In the genomic region with DNA sequence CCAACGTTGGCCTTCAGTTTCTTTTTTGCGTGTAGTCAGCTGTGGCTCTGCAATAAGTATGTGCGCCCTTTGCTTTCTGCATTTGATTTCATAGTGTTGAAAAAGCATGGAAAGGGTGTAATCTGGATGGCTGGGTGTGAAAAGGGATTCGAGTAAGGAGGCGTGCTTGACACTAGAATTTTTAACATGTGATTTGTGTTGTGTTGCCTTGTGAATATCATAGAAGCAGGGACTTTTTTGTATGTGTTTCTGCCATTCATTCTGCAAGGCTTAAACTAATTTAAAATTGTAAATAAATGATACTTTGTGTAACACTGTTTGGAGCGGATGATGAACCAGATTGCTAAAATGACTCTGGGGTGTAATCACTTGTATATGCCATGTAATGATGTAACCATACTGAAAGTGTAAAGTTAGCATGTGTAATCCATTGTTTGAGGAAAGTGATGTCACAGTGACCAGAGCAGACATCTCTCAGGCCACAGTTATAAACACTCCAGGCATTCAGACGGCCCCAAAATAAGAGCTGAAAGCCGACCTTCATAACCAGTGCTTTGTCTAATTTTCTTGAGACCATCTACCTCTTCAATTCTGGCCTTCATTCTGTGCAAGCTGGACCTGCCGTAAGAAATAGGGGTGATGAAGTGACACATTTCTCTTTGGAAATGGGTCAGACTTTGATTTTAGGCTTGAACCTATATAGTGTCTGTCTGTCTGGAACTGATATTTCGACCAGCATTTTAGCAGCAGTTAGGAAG, we compare ENCODE assay signal across 11 cellular contexts. TPM values are rescaled to one million over a fixed set of nuclear protein-coding genes. Genes with fewer than 3 reads are reported as not detected.
A peak's percentile ranks its signal among the peaks of the same experiment; 100 is the strongest.
DNase-seq lines count a peak whose midpoint lies in the region; ATAC-seq, FAIRE-seq and TF ChIP-seq lines count a peak whose summit lies in the region.
"Had no signal": no experiment of that assay in that cellular context is flagged by ENCODE, and none has a peak within 500 bp of the region (broad histone marks: within the 10 kb centered on the region; RNA-seq: fewer than 3 reads in every experiment).

No MANE protein-coding gene starts in this region.

- peak overlapping the region; percentile 83 for H2AFZ ChIP-seq in K562 (ENCODE audit: low read depth, low read length)

- H3K79me2 ChIP-seq in K562 (ENCODE audit: control insufficient read depth, insufficient read depth, low read length), result no peaks in the 10 kb centered on the region

- peak; percentile 59 for FAIRE-seq in K562 (lab: Jason Lieb, UNC)

- no TSS peak for BruUV-seq in K562 (replicated peaks; lab: Mats Ljungman, UMichigan)

- CTCF ChIA-PET in K562 (lab: Yijun Ruan, JAX; ENCODE audit: low intra/inter-chr PET ratio), result no interaction called here

- peak overlapping the region; percentile 72 for H3K4me2 ChIP-seq in K562 (ENCODE audit: insufficient read depth, low read length)

- no peak for TF ChIP-seq POLR2A in K562 (conservative IDR thresholded peaks at IDR 0.05)

- H3K9ac ChIP-seq in K562 (ENCODE audit: insufficient read depth in 1 of 2, low read depth in 2 of 2, low read length in 2 of 2), result peak overlapping the region in 1 of 2 experiments; percentile 65; a peak in 3 of 4 replicates

- no peaks in the 10 kb centered on the region for H3K9me1 ChIP-seq in K562 (ENCODE audit: control insufficient read depth, insufficient read depth, low read length)

- H4K20me1 ChIP-seq in K562 (replicated peaks; ENCODE audit: control insufficient read depth, insufficient read depth, low read length), result no peaks in the 10 kb centered on the region

- H3K4me3 ChIP-seq in K562, result peak overlapping the region; percentile 32
- peak overlapping the region in 9 of 10 donors; percentile 36 to 60 (median 47) for H3K4me3 ChIP-seq in heart right ventricle
- H3K4me3 ChIP-seq: lung had no signal

- peak overlapping the region; percentile 74 for H3K27ac ChIP-seq in K562 (ENCODE audit: extremely low read depth, low read depth, low read length)
- peak overlapping the region; percentile 63 to 95 (median 86) for H3K27ac ChIP-seq in heart right ventricle
- H3K27ac ChIP-seq: WERI-Rb-1 had no signal

- TF ChIP-seq CTCF in K562 (IDR thresholded peaks at IDR 0.05 in 2 of 3, conservative IDR thresholded peaks at IDR 0.05 in 1 of 3; ENCODE audit: insufficient read depth in 2 of 3, low read depth in 1 of 3, low read length in 3 of 3) (no peak), heart right ventricle (IDR thresholded peaks at IDR 0.05) (no peak)

- no peak; a peak in 1 of 4 replicates for TF ChIP-seq RAD21 in K562 (CRISPR knock-in tag; conservative IDR thresholded peaks at IDR 0.05 in 1 of 2, IDR thresholded peaks at IDR 0.05 in 1 of 2)

- DNase-seq in GM04504 (ENCODE audit: low read depth) (peak; percentile 17), K562 (ENCODE audit: extremely low read depth in 1 of 4, low spot score in 3 of 4) (peak in 1 of 4 experiments; percentile 41), heart right ventricle (no peak), sciatic nerve (ENCODE audit: low spot score) (no peak), NCI-H2029 (lab: John Stamatoyannopoulos, UW) (no peak)
- no peak for DNase-seq in activated CD8-positive, alpha-beta memory T cell treated with anti-CD3 and anti-CD28 coated beads, Interleukin-2, amount 50 U/mL, for 48 hours
- DNase-seq in stimulated activated CD4-positive, alpha-beta T cell treated with anti-CD3 and anti-CD28 coated beads, Interleukin-4, amount 100 ng/mL, for 24 hours, result no peak
- DNase-seq: DND-41, WERI-Rb-1 had no signal

- in situ Hi-C loops in K562 (cut with MboI), result no loop called here

- peak; percentile 65 for ATAC-seq in K562
- peak; percentile 14 to 75 (median 64) for ATAC-seq in heart right ventricle
- peak; percentile 76 for ATAC-seq in sciatic nerve
- no peak for ATAC-seq in HG02938 (IDR thresholded peaks at IDR 0.05; ENCODE audit: unreplicated experiment)

- H3K9me3 ChIP-seq in K562 (replicated peaks; ENCODE audit: control insufficient read depth, insufficient read depth, low read depth, low read length) (no peaks in the 10 kb centered on the region), heart right ventricle (peaks cover 0 to 6% (median 0%) of the 10 kb centered on the region in 11 donors)

- H3K36me3 ChIP-seq in K562 (ENCODE audit: control insufficient read depth, insufficient read depth, low read length), result no peaks in the 10 kb centered on the region
- no peaks in the 10 kb centered on the region for H3K36me3 ChIP-seq in heart right ventricle
- H3K36me3 ChIP-seq: WERI-Rb-1 had no signal

- peak; percentile 84 for TF ChIP-seq EP300 in K562 (IDR thresholded peaks at IDR 0.05; ENCODE audit: low read length)

- H3K27me3 ChIP-seq in K562 (ENCODE audit: control insufficient read depth in 2 of 2, insufficient read depth in 2 of 2, low read length in 2 of 2) (no peaks in the 10 kb centered on the region), heart right ventricle (no peaks in the 10 kb centered on the region)

- WGBS in K562 (ENCODE audit: insufficient coverage, low coverage, missing lambda C conversion rate), result 16% methylated on average over 10 of the region's 10 CpGs
- WGBS in heart right ventricle, 2 donors, result 23 to 41% methylated on average over 10 of the region's 10 CpGs

- POLR2A ChIA-PET in K562 (lab: Yijun Ruan, JAX), result interaction anchor here (0.6 to 2.5 kb wide), 9 partner anchors 9 to 178 kb away, joined by 3 to 19 read pairs (median 4); no protein-coding TSS in a partner anchor

- H3K4me1 ChIP-seq in K562 (replicated peaks in 1 of 2; ENCODE audit: control insufficient read depth in 2 of 2, insufficient read depth in 2 of 2, low read length in 2 of 2) (peaks cover 17 to 25% of the 10 kb centered on the region in 2 experiments), heart right ventricle (peaks cover 0 to 42% (median 13%) of the 10 kb centered on the region in 9 donors)

- intact Hi-C loops in K562 (cut with micrococcal nuclease), result no loop called here
- intact Hi-C loops in heart right ventricle (cut with DNase I), result loop anchor here in 1 of 10 donors (10.0 kb wide), 1 partner anchor 62 kb away; no protein-coding TSS in a partner anchor
- intact Hi-C loops in sciatic nerve (cut with DNase I), result no loop called here

TF ChIP-seq in K562, 482 proteins besides CTCF, POLR2A, EP300 and RAD21 (continues in another document):
- TF ChIP-seq BRD9 (IDR thresholded peaks at IDR 0.05; ENCODE audit: low read depth, partially characterized antibody), result peak; percentile 83
- peak; percentile 51; the same call in 1 of the 2 replicates for TF ChIP-seq POLR2G (IDR thresholded peaks at IDR 0.05; ENCODE audit: low read depth, low read length)
- TF ChIP-seq ZNF584 (CRISPR knock-in tag; IDR thresholded peaks at IDR 0.05; ENCODE audit: low read depth), result peak; percentile 83
- no peak for TF ChIP-seq SLC30A9 (CRISPR knock-in tag; IDR thresholded peaks at IDR 0.05)
- TF ChIP-seq CEBPG (CRISPR knock-in tag; IDR thresholded peaks at IDR 0.05), result peak; percentile 83
- peak; percentile 89 to 99 for TF ChIP-seq CEBPG (tag; conservative IDR thresholded peaks at IDR 0.05 in 1 of 2, IDR thresholded peaks at IDR 0.05 in 1 of 2)
- 0 out of 2 replicates have a peak, but pooled peaks have one; percentile 42 for TF ChIP-seq NCOA1 (IDR thresholded peaks at IDR 0.05; ENCODE audit: low read depth)
- TF ChIP-seq BHLHE40 (IDR thresholded peaks at IDR 0.05; ENCODE audit: low read length), result no peak
- TF ChIP-seq PTRF (tag; IDR thresholded peaks at IDR 0.05), result peak; percentile 29; the same call in 1 of the 2 replicates

RNA-seq across cellular contexts. Expression of a gene that starts 0.6 kb away (rescaled TPM):
- 0.60 and 2.4 TPM in 2 replicates for total RNA-seq in K562 (2011; cell fraction: chromatin; rRNA removed; ENCODE audit: low replicate concordance)
- 1.3 and 1.8 TPM in 2 replicates for total RNA-seq in K562 (2011; cell fraction: nucleolus; rRNA removed)
- 1.8 and 2.6 TPM in 2 replicates for total RNA-seq in K562 (2011; cell fraction: nucleoplasm; rRNA removed)
- 27.7 and 42.9 TPM in 2 replicates for total RNA-seq in K562 (2014; rRNA removed)
- 17.4 and 22.2 TPM in 2 replicates for total RNA-seq in K562 (2014; rRNA removed; fragmentation: Illumina TruSeq; extraction: Trizol)
- total RNA-seq in K562 (2015; rRNA removed; fragmentation: Illumina TruSeq; extraction: Trizol), result 21.7 and 23.1 TPM in 2 replicates
- 14.8 and 17.5 TPM in 2 replicates for total RNA-seq in K562 (2021)
- polyA plus RNA-seq in K562 (2011; rRNA removed), result 3.1 and 6.6 TPM in 2 replicates
- 1.1 and 1.4 TPM in 2 replicates for polyA plus RNA-seq in K562 (2011; cell fraction: cytosol; rRNA removed)
- polyA plus RNA-seq in K562 (2011; cell fraction: nucleus; rRNA removed), result 0.38 TPM in 1 of 2 replicates, not detected in the other
- polyA plus RNA-seq in K562 (2012), result 27.6 and 178 TPM in 2 replicates
- polyA plus RNA-seq in K562 (2014; fragmentation: Illumina TruSeq; extraction: Trizol), result 19.7 and 29.2 TPM in 2 replicates
- 10 to 100 TPM; 26.4 to 28.2 TPM for polyA plus RNA-seq in K562 (2014; fragmentation: Nextera tagmentation; extraction: Ambion mirVana)
- polyA plus RNA-seq in K562 (2014; rRNA removed), result 25.6 and 76.6 TPM in 2 replicates
- 0.48 TPM in 1 of 2 replicates, not detected in the other for polyA minus RNA-seq in K562 (2011; rRNA and poly(A)+ RNA removed)
- polyA minus RNA-seq in K562 (2011; cell fraction: cytosol; rRNA and poly(A)+ RNA removed), result 2.5 TPM in 1 of 2 replicates, not detected in the other
- polyA minus RNA-seq in K562 (2011; cell fraction: nucleus; rRNA and poly(A)+ RNA removed), result 1.1 TPM in 1 of 2 replicates, not detected in the other
- total RNA-seq in heart right ventricle, result 100 to 1,000 TPM in 8 of 10 donors, 10 to 100 TPM in 2; 89.3 to 223 (median 144) TPM
- polyA plus RNA-seq in heart right ventricle, result 100 to 1,000 TPM in 1 of 2 donors, 10 to 100 TPM in 1; 87.8 to 243 TPM
- 7.9 TPM for total RNA-seq in sciatic nerve

RNA-seq across cellular contexts. Expression of a gene that starts 6.8 kb away (rescaled TPM):
- 2.8 and 6.5 TPM in 2 replicates for total RNA-seq in K562 (2011; cell fraction: chromatin; rRNA removed; ENCODE audit: low replicate concordance)
- total RNA-seq in K562 (2011; cell fraction: nucleolus; rRNA removed), result 1.8 and 2.1 TPM in 2 replicates
- total RNA-seq in K562 (2011; cell fraction: nucleoplasm; rRNA removed), result 4.2 and 10.1 TPM in 2 replicates
- total RNA-seq in K562 (2014; rRNA removed) (1.8 and 3.1 TPM in 2 replicates), K562 (2014; rRNA removed; fragmentation: Illumina TruSeq; extraction: Trizol) (3.0 and 3.7 TPM in 2 replicates), K562 (2015; rRNA removed; fragmentation: Illumina TruSeq; extraction: Trizol) (3.8 and 3.9 TPM in 2 replicates), K562 (2021) (2.7 and 2.9 TPM in 2 replicates), heart right ventricle (1 to 10 TPM in 3 of 10 donors, under 1 TPM in 7; 0.21 to 2.1 (median 0.78) TPM), sciatic nerve (2.2 TPM)
- polyA plus RNA-seq in K562 (2011; rRNA removed) (2.9 and 3.9 TPM in 2 replicates), K562 (2014; fragmentation: Illumina TruSeq; extraction: Trizol) (3.7 and 4.9 TPM in 2 replicates), K562 (2014; fragmentation: Nextera tagmentation; extraction: Ambion mirVana) (1 to 10 TPM; 4.2 to 4.9 TPM), K562 (2014; rRNA removed) (3.0 and 3.4 TPM in 2 replicates), heart right ventricle (under 1 TPM; 0.58 to 0.95 TPM)
- 0.69 and 0.96 TPM in 2 replicates for polyA plus RNA-seq in K562 (2011; cell fraction: cytosol; rRNA removed)
- polyA plus RNA-seq in K562 (2011; cell fraction: nucleus; rRNA removed), result 2.0 and 2.4 TPM in 2 replicates
- 3.5 and 4.7 TPM in 2 replicates for polyA plus RNA-seq in K562 (2012)
- polyA minus RNA-seq in K562 (2011; rRNA and poly(A)+ RNA removed), result 1.8 TPM in 2 replicates
- polyA minus RNA-seq in K562 (2011; cell fraction: cytosol; rRNA and poly(A)+ RNA removed), result 1.5 and 1.7 TPM in 2 replicates
- 1.2 and 2.2 TPM in 2 replicates for polyA minus RNA-seq in K562 (2011; cell fraction: nucleus; rRNA and poly(A)+ RNA removed)
